2 cellular contexts compared by ENCODE assay signal in the genomic region with DNA sequence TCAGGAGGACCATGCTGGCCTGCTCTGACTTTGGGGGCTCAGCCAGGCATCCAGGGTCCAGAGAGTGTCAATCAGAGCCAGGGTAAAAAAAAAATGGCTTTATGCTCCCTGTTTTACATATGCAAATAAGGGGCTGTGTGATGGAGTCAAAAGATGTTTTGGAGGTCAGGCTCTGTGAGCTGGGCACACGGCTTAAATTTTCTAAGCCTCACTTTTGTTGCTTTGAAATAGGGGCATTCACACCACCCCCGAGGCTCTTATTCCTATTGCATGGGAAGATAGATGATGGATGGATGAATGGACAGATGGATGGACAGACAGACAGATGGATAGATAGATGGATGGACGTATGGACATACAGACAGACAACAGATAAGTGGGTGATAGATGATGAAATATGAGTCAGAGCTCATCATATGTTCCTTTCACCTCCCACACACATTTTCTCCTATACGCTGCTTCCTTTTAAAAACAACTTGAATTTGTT.
TF ChIP-seq lines count a peak whose summit lies in the region.

No MANE protein-coding gene starts in this region.

TF ChIP-seq in SK-N-SH, 30 proteins besides CTCF, POLR2A, EP300 and RAD21 (continued from another document):
- TF ChIP-seq, protein P1, sequence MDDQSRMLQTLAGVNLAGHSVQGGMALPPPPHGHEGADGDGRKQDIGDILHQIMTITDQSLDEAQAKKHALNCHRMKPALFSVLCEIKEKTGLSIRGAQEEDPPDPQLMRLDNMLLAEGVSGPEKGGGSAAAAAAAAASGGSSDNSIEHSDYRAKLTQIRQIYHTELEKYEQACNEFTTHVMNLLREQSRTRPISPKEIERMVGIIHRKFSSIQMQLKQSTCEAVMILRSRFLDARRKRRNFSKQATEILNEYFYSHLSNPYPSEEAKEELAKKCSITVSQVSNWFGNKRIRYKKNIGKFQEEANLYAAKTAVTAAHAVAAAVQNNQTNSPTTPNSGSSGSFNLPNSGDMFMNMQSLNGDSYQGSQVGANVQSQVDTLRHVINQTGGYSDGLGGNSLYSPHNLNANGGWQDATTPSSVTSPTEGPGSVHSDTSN (IDR thresholded peaks at IDR 0.05) = peak; percentile 66

TF ChIP-seq in SK-N-SH treated with all-trans-retinoic acid at 6 μM for 48 hours, 23 proteins besides CTCF, POLR2A, EP300 and RAD21 (continued from another document):
- TF ChIP-seq, protein P2, sequence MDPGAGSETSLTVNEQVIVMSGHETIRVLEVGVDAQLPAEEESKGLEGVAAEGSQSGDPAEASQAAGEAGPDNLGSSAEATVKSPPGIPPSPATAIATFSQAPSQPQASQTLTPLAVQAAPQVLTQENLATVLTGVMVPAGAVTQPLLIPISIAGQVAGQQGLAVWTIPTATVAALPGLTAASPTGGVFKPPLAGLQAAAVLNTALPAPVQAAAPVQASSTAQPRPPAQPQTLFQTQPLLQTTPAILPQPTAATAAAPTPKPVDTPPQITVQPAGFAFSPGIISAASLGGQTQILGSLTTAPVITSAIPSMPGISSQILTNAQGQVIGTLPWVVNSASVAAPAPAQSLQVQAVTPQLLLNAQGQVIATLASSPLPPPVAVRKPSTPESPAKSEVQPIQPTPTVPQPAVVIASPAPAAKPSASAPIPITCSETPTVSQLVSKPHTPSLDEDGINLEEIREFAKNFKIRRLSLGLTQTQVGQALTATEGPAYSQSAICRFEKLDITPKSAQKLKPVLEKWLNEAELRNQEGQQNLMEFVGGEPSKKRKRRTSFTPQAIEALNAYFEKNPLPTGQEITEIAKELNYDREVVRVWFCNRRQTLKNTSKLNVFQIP (CRISPR knock-in tag; IDR thresholded peaks at IDR 0.05; ENCODE audit: borderline replicate concordance, low read depth) = no peak
- TF ChIP-seq, protein P3, sequence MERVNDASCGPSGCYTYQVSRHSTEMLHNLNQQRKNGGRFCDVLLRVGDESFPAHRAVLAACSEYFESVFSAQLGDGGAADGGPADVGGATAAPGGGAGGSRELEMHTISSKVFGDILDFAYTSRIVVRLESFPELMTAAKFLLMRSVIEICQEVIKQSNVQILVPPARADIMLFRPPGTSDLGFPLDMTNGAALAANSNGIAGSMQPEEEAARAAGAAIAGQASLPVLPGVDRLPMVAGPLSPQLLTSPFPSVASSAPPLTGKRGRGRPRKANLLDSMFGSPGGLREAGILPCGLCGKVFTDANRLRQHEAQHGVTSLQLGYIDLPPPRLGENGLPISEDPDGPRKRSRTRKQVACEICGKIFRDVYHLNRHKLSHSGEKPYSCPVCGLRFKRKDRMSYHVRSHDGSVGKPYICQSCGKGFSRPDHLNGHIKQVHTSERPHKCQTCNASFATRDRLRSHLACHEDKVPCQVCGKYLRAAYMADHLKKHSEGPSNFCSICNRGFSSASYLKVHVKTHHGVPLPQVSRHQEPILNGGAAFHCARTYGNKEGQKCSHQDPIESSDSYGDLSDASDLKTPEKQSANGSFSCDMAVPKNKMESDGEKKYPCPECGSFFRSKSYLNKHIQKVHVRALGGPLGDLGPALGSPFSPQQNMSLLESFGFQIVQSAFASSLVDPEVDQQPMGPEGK (CRISPR knock-in tag; IDR thresholded peaks at IDR 0.05; ENCODE audit: borderline replicate concordance) = no peak
- TF ChIP-seq ESRRG (CRISPR knock-in tag; IDR thresholded peaks at IDR 0.05) = no peak
